8 cellular contexts compared by ENCODE assay signal in the genomic region with DNA sequence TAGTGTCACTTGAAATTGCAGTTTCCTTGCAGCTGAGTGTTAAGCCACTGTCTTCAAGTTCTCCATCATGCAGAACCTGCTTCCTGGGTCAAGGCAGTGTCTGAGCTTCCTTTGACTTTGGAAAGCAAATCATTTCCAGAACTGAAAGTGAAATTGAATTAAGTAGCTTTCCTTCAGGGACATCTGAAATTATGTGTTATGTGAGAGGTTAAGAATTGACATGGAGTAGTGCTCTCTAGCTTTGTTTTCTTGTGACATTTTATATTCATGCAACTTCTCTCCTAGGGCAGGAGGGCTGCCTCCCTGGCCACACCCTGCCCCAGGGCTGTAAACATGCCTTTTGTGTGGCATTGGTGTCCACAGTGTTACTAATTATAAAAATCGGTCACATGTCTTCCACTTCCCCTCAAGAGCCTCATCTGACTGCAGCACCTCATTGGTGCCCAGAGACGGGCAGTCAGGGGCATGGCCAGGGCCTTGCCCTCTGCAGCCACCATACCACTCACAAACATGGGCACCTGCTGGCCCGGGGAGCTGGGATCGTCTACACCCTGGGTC. TPM values are rescaled to one million over a fixed set of nuclear protein-coding genes. Genes with fewer than 3 reads are reported as not detected.
DNase-seq lines count a peak whose midpoint lies in the region; ATAC-seq and TF ChIP-seq lines count a peak whose summit lies in the region.

No MANE protein-coding gene starts in this region.

- peak overlapping the region; percentile 78 to 89 for H3K4me3 Mint-ChIP-seq in CD14-positive monocyte

- H3K27me3 ChIP-seq in lower lobe of right lung (ENCODE audit: low read depth) = no peaks in the 10 kb centered on the region

- ATAC-seq in GM19043 (IDR thresholded peaks at IDR 0.05; ENCODE audit: low read depth, unreplicated experiment) (peak; percentile 84), HG03342 (IDR thresholded peaks at IDR 0.05; ENCODE audit: unreplicated experiment) (peak; percentile 80), lower lobe of right lung (peak; percentile 83 to 94)

- peak overlapping the region; percentile 95 to 98 (median 97) for H3K27ac Mint-ChIP-seq in CD14-positive monocyte

- DNase-seq in CD14-positive monocyte (ENCODE audit: low spot score) (peak; percentile 69), SW480 (ENCODE audit: low spot score) (peak; percentile 19), lower lobe of right lung (peak; percentile 59), amniotic stem cell (lab: John Stamatoyannopoulos, UW) (no peak), cerebellum (ENCODE audit: low spot score) (no peak)
- no peak for DNase-seq in central memory CD4-positive, alpha-beta T cell

- H3K27ac ChIP-seq in lower lobe of right lung = peak overlapping the region; percentile 67

- H3K36me3 Mint-ChIP-seq in CD14-positive monocyte = peaks cover 41 to 47% of the 10 kb centered on the region in 2 donors

- H3K9me3 ChIP-seq in lower lobe of right lung = no peaks in the 10 kb centered on the region

- H3K4me1 Mint-ChIP-seq in CD14-positive monocyte = peaks cover 52% of the 10 kb centered on the region

- intact Hi-C loops in CD14-positive monocyte (cut with micrococcal nuclease) = no loop called here
- intact Hi-C loops in lower lobe of right lung (cut with DNase I) = no loop called here

- H3K36me3 ChIP-seq in lower lobe of right lung = peaks cover 20% of the 10 kb centered on the region

- no peaks in the 10 kb centered on the region for H3K9me3 Mint-ChIP-seq in CD14-positive monocyte

- TF ChIP-seq CTCF in CD14-positive monocyte (IDR thresholded peaks at IDR 0.05) = no peak
- no peak for TF ChIP-seq CTCF in lower lobe of right lung (IDR thresholded peaks at IDR 0.05)

- H3K27me3 Mint-ChIP-seq in CD14-positive monocyte (ENCODE audit: low read depth in 3 of 3) = peaks cover 0 to 2% (median 1%) of the 10 kb centered on the region in 3 donors

- H3K4me1 ChIP-seq in lower lobe of right lung = peaks cover 30% of the 10 kb centered on the region

- peak overlapping the region; percentile 26 for H3K4me3 ChIP-seq in lower lobe of right lung

RNA-seq across cellular contexts. Expression of a gene that starts 14.4 kb away (rescaled TPM):
- polyA plus RNA-seq in CD14-positive monocyte = under 1 TPM; 0.15 to 0.16 TPM
- total RNA-seq in lower lobe of right lung = 50.2 TPM
- 49.7 TPM for total RNA-seq in cerebellum

Comparison
In these comparisons a context has a peak if more than half of its experiments do, and no peak if none do; other contexts are left out.
1. DNase-seq: peak in CD14-positive monocyte (single experiment), SW480 (single experiment) and lower lobe of right lung (single experiment); none in amniotic stem cell (single experiment), cerebellum (single experiment) and central memory CD4-positive, alpha-beta T cell (single experiment).
2. Peak in every context shown above with its lines, with median percentiles within 50 percentile points of each other: ATAC-seq.